In genomic region chr4:182897601-182898478, GRCh38 we compare ENCODE assay signal across 20 cellular contexts. TPM values are rescaled to one million over a fixed set of nuclear protein-coding genes. Genes with fewer than 3 reads are reported as not detected.
DNase-seq lines count a peak whose midpoint lies in the region; ATAC-seq, FAIRE-seq and TF ChIP-seq lines count a peak whose summit lies in the region.
"Had no signal": no experiment of that assay in that cellular context is flagged by ENCODE, and none has a peak within 500 bp of the region (broad histone marks: within the 10 kb centered on the region; RNA-seq: fewer than 3 reads in every experiment).

No MANE protein-coding gene starts in this region.

- H4K20me1 ChIP-seq in hepatocyte (ENCODE audit: insufficient read depth, poor library complexity, severe bottlenecking), result no peaks in the 10 kb centered on the region

- H3K9me3 ChIP-seq in hepatocyte (ENCODE audit: low read depth), result no peaks in the 10 kb centered on the region
- no peaks in the 10 kb centered on the region for H3K9me3 ChIP-seq in pancreas
- no peaks in the 10 kb centered on the region for H3K9me3 ChIP-seq in kidney (ENCODE audit: control insufficient read depth in 1 of 2, low read length in 2 of 2)
- H3K9me3 ChIP-seq: gastrocnemius medialis, left ventricle myocardium inferior, SJSA1, suprapubic skin had no signal

- intact Hi-C loops in pancreas (cut with DNase I) (no loop called here), kidney (cut with DNase I) (no loop called here)

- no peak overlapping the region for H2AFZ ChIP-seq in hepatocyte
- H2AFZ ChIP-seq: parathyroid adenoma had no signal

- no peaks in the 10 kb centered on the region for H3K9me2 ChIP-seq in hepatocyte (replicated peaks; ENCODE audit: insufficient read depth)

- H3K79me2 ChIP-seq in hepatocyte, result peaks cover 15% of the 10 kb centered on the region
- H3K79me2 ChIP-seq: parathyroid adenoma had no signal

- H3K9ac ChIP-seq in kidney (ENCODE audit: low read length in 2 of 2), result no peak overlapping the region
- H3K9ac ChIP-seq: parathyroid adenoma had no signal

- H3K4me3 ChIP-seq in hepatocyte (no peak overlapping the region), pancreas (no peak overlapping the region), kidney (ENCODE audit: low read length in 2 of 2) (no peak overlapping the region)
- H3K4me3 ChIP-seq: gastrocnemius medialis, left ventricle myocardium inferior, SJSA1, suprapubic skin had no signal

- H3K36me3 ChIP-seq in hepatocyte (replicated peaks; ENCODE audit: insufficient read depth, low read depth) (no peaks in the 10 kb centered on the region), pancreas (peaks cover 0 to 18% (median 0%) of the 10 kb centered on the region in 3 donors), kidney (ENCODE audit: control insufficient read depth in 1 of 2, insufficient read depth in 2 of 2, low read length in 2 of 2) (peaks cover 13 to 18% of the 10 kb centered on the region in 2 donors)

- H3K4me2 ChIP-seq in hepatocyte, result no peak overlapping the region

- no peak for FAIRE-seq in pancreas (lab: Jason Lieb, UNC)
- FAIRE-seq in kidney (lab: Jason Lieb, UNC), result no peak
- FAIRE-seq in HTR-8/SVneo (lab: Jason Lieb, UNC), result no peak
- FAIRE-seq: GM12892 had no signal

- DNase-seq in DMS53 treated with DMSO at 0.1 percent for 48 hours (lab: John Stamatoyannopoulos, UW; ENCODE audit: unreplicated experiment) (peak; percentile 91), NCI-H2196 treated with DMSO at 0.1 percent for 48 hours (lab: John Stamatoyannopoulos, UW; ENCODE audit: unreplicated experiment) (peak; percentile 61), hepatocyte (ENCODE audit: low spot score) (peak; percentile 58), pancreas (peak in 2 of 6 donors; percentile 23 to 45), islet precursor cell (no peak), kidney (no peak), HTR-8/SVneo (ENCODE audit: insufficient read length, low spot score) (no peak)
- no peak for DNase-seq in stimulated activated CD4-positive, alpha-beta T cell treated with anti-CD3 and anti-CD28 coated beads, Interleukin-2, amount 100 ng/mL, for 24 hours
- DNase-seq: gastrocnemius medialis; GDM1; Kasumi-1; left ventricle myocardium inferior; NCI-H187; NCI-H526; PC-3; stimulated activated CD4-positive, alpha-beta T cell treated with anti-CD3 and anti-CD28 coated beads, Interleukin-4, amount 100 ng/mL, for 4 hours had no signal

- peak overlapping the region; percentile 58 for H3K27ac ChIP-seq in hepatocyte
- H3K27ac ChIP-seq in pancreas, result peak overlapping the region in 2 of 4 donors; percentile 19 to 23
- H3K27ac ChIP-seq in kidney (ENCODE audit: low read depth in 2 of 2, low read length in 2 of 2), result no peak overlapping the region
- H3K27ac ChIP-seq: gastrocnemius medialis, left ventricle myocardium inferior, parathyroid adenoma, SJSA1, suprapubic skin had no signal

- H3K27me3 ChIP-seq in hepatocyte (no peaks in the 10 kb centered on the region), pancreas (no peaks in the 10 kb centered on the region)
- H3K27me3 ChIP-seq: gastrocnemius medialis, SJSA1, suprapubic skin had no signal

- WGBS in hepatocyte (ENCODE audit: low lambda C conversion rate, missing lambda C conversion rate), result 77% methylated on average over 20 of the region's 20 CpGs
- WGBS in pancreas, 2 donors, result 60 to 63% methylated on average over 20 of the region's 20 CpGs

- H3K4me1 ChIP-seq in hepatocyte (ENCODE audit: insufficient read depth) (peaks cover 11% of the 10 kb centered on the region), pancreas (peaks cover 22 to 28% (median 25%) of the 10 kb centered on the region in 3 donors), kidney (ENCODE audit: control insufficient read depth in 1 of 2, insufficient read depth in 1 of 2, low read depth in 1 of 2, low read length in 2 of 2) (peaks cover 2 to 9% of the 10 kb centered on the region in 2 donors)
- H3K4me1 ChIP-seq: gastrocnemius medialis, left ventricle myocardium inferior, parathyroid adenoma, SJSA1, suprapubic skin had no signal

- TF ChIP-seq CTCF in hepatocyte (IDR thresholded peaks at IDR 0.05; ENCODE audit: poor library complexity) (no peak), pancreas (IDR thresholded peaks at IDR 0.05) (no peak), kidney (IDR thresholded peaks at IDR 0.05; ENCODE audit: borderline replicate concordance, extremely low read depth, insufficient read depth) (no peak)

- ATAC-seq in pancreas, result peak; percentile 37 to 71 (median 55)
- ATAC-seq: gastrocnemius medialis, PC-3 had no signal

RNA-seq across cellular contexts. Expression of gene DCTD, which starts 19.3 kb away (rescaled TPM):
- total RNA-seq in hepatocyte (86.0 and 92.6 TPM in 2 replicates), pancreas (10 to 100 TPM; 42.0 to 65.2 (median 48.8) TPM), kidney (99.6 TPM)
- polyA plus RNA-seq in hepatocyte (92.4 and 94.8 TPM in 2 replicates), pancreas (10 to 100 TPM; 28.0 to 41.6 TPM), kidney (ENCODE audit: insufficient read depth, low read depth, low replicate concordance) (54.9 TPM)

Comparison
In these comparisons a context has a peak if more than half of its experiments do, and no peak if none do; other contexts are left out.
1. DNase-seq: peak in DMS53 treated with DMSO at 0.1 percent for 48 hours (single experiment), NCI-H2196 treated with DMSO at 0.1 percent for 48 hours (single experiment) and hepatocyte (single experiment); none in islet precursor cell (single experiment), kidney (single experiment), stimulated activated CD4-positive, alpha-beta T cell treated with anti-CD3 and anti-CD28 coated beads, Interleukin-2, amount 100 ng/mL, for 24 hours (0 of 2) and HTR-8/SVneo (single experiment).